14 cellular contexts compared by ENCODE assay signal in the genomic region with DNA sequence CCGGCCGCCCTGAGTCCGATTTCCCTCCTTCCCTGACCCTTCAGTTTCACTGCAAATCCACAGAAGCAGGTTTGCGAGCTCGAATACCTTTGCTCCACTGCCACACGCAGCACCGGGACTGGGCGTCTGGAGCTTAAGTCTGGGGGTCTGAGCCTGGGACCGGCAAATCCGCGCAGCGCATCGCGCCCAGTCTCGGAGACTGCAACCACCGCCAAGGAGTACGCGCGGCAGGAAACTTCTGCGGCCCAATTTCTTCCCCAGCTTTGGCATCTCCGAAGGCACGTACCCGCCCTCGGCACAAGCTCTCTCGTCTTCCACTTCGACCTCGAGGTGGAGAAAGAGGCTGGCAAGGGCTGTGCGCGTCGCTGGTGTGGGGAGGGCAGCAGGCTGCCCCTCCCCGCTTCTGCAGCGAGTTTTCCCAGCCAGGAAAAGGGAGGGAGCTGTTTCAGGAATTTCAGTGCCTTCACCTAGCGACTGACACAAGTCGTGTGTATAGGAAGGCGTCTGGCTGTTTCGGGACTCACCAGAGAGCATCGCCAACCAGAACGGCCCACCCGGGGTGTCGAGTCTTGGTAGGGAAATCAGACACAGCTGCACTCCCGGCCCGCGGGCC. TPM values are rescaled to one million over a fixed set of nuclear protein-coding genes. Genes with fewer than 3 reads are reported as not detected.
DNase-seq lines count a peak whose midpoint lies in the region; ATAC-seq and TF ChIP-seq lines count a peak whose summit lies in the region.
"Had no signal": no experiment of that assay in that cellular context is flagged by ENCODE, and none has a peak within 500 bp of the region (broad histone marks: within the 10 kb centered on the region; RNA-seq: fewer than 3 reads in every experiment).

No MANE protein-coding gene starts in this region.

- peaks cover 52% of the 10 kb centered on the region for H3K4me1 Mint-ChIP-seq in activated B cell treated with CpG ODN at 0.5 μM for 24 hours
- H3K4me1 Mint-ChIP-seq in glutamatergic neuron (ENCODE audit: low read depth, unreplicated experiment): peaks cover 5% of the 10 kb centered on the region
- peaks cover 43% of the 10 kb centered on the region for H3K4me1 Mint-ChIP-seq in osteocyte (ENCODE audit: unreplicated experiment)
- H3K4me1 Mint-ChIP-seq in Caco-2 (ENCODE audit: low read depth, unreplicated experiment): no peaks in the 10 kb centered on the region

- H3K9me3 Mint-ChIP-seq in activated B cell treated with CpG ODN at 0.5 μM for 24 hours (no peaks in the 10 kb centered on the region), glutamatergic neuron (ENCODE audit: unreplicated experiment) (peaks cover 19% of the 10 kb centered on the region), osteocyte (ENCODE audit: unreplicated experiment) (no peaks in the 10 kb centered on the region), Caco-2 (ENCODE audit: unreplicated experiment) (no peaks in the 10 kb centered on the region)

- TF ChIP-seq CTCF in activated B cell treated with CpG ODN at 0.5 μM for 24 hours (IDR thresholded peaks at IDR 0.05): no peak
- no peak for TF ChIP-seq CTCF in glutamatergic neuron (IDR thresholded peaks at IDR 0.05; ENCODE audit: partially characterized antibody, unreplicated experiment)
- no peak for TF ChIP-seq CTCF in osteocyte (IDR thresholded peaks at IDR 0.05)
- no peak for TF ChIP-seq CTCF in Caco-2 (IDR thresholded peaks at IDR 0.05; ENCODE audit: insufficient read depth in 1 of 2, low read depth in 1 of 2, low read length in 1 of 2, severe bottlenecking in 1 of 2, unreplicated experiment in 1 of 2)

- H3K36me3 ChIP-seq in Caco-2 (ENCODE audit: control insufficient read depth, insufficient read depth, low read length): no peaks in the 10 kb centered on the region

- CTCF ChIA-PET in activated B cell treated with CpG ODN at 0.5 μM for 24 hours (lab: Charles Lee): no interaction called here
- CTCF ChIA-PET in Caco-2 (lab: Charles Lee): no interaction called here

- ATAC-seq in activated B cell treated with CpG ODN at 0.5 μM for 24 hours (ENCODE audit: low read depth): no peak
- no peak for ATAC-seq in GM21786 (IDR thresholded peaks at IDR 0.05; ENCODE audit: unreplicated experiment)
- ATAC-seq in GM18909 (IDR thresholded peaks at IDR 0.05; ENCODE audit: poor library complexity, unreplicated experiment): no peak
- ATAC-seq: left lobe of liver, PC-3 had no signal

- no peaks in the 10 kb centered on the region for H3K27me3 ChIP-seq in Caco-2 (replicated peaks; ENCODE audit: control insufficient read depth, insufficient read depth, low read length)

- DNase-seq in ELF-1 (ENCODE audit: low read depth, low spot score): peak; percentile 67
- no peak for DNase-seq in activated B cell treated with CpG ODN at 0.5 μM for 24 hours
- peak; percentile 25 for DNase-seq in glutamatergic neuron
- no peak for DNase-seq in osteocyte (ENCODE audit: extremely low spot score, unreplicated experiment)
- DNase-seq in Caco-2: no peak
- no peak for DNase-seq in stimulated activated naive CD4-positive, alpha-beta T cell (lab: John Stamatoyannopoulos, UW)
- DNase-seq: COR-L47, Kasumi-1, NCI-H2171, PC-3 had no signal

- no peak overlapping the region for H3K27ac Mint-ChIP-seq in activated B cell treated with CpG ODN at 0.5 μM for 24 hours
- H3K27ac Mint-ChIP-seq in glutamatergic neuron (ENCODE audit: unreplicated experiment): no peak overlapping the region
- H3K27ac Mint-ChIP-seq in osteocyte (ENCODE audit: unreplicated experiment): peak overlapping the region; percentile 50
- no peak overlapping the region for H3K27ac Mint-ChIP-seq in Caco-2 (ENCODE audit: unreplicated experiment)

- H3K4me1 ChIP-seq in Caco-2: no peaks in the 10 kb centered on the region; the same call in 1 of the 2 replicates

- no TSS peak for BruUV-seq in Caco-2 (replicated peaks; lab: Mats Ljungman, UMichigan)

- no peaks in the 10 kb centered on the region for H3K9me3 ChIP-seq in Caco-2

- intact Hi-C loops in activated B cell treated with CpG ODN at 0.5 μM for 24 hours (cut with micrococcal nuclease) (loop anchor here (5.0 to 10.0 kb wide), 3 partner anchors 62 to 202 kb away; a partner anchor contains a TSS), Caco-2 (cut with micrococcal nuclease; ENCODE audit: unreplicated experiment) (no loop called here)

- peak overlapping the region; percentile 28 for H3K4me3 Mint-ChIP-seq in activated B cell treated with CpG ODN at 0.5 μM for 24 hours
- peak overlapping the region; percentile 81 for H3K4me3 Mint-ChIP-seq in glutamatergic neuron (ENCODE audit: unreplicated experiment)
- peak overlapping the region; percentile 38 for H3K4me3 Mint-ChIP-seq in osteocyte (ENCODE audit: unreplicated experiment)
- H3K4me3 Mint-ChIP-seq in Caco-2 (ENCODE audit: unreplicated experiment): no peak overlapping the region

- POLR2A ChIA-PET in activated B cell treated with CpG ODN at 0.5 μM for 24 hours (lab: Charles Lee) (no interaction called here), Caco-2 (lab: Charles Lee) (no interaction called here)

- no peak overlapping the region for H3K4me3 ChIP-seq in Caco-2 (ENCODE audit: low read depth, low read length)

- H3K36me3 Mint-ChIP-seq in activated B cell treated with CpG ODN at 0.5 μM for 24 hours (ENCODE audit: low read depth): no peaks in the 10 kb centered on the region
- peaks cover 4% of the 10 kb centered on the region for H3K36me3 Mint-ChIP-seq in glutamatergic neuron (ENCODE audit: unreplicated experiment)
- H3K36me3 Mint-ChIP-seq in osteocyte (ENCODE audit: unreplicated experiment): peaks cover 31% of the 10 kb centered on the region
- no peaks in the 10 kb centered on the region for H3K36me3 Mint-ChIP-seq in Caco-2 (ENCODE audit: insufficient read depth, unreplicated experiment)

- H3K27me3 Mint-ChIP-seq in activated B cell treated with CpG ODN at 0.5 μM for 24 hours (peaks cover 66% of the 10 kb centered on the region), glutamatergic neuron (ENCODE audit: unreplicated experiment) (peaks cover 42% of the 10 kb centered on the region), osteocyte (ENCODE audit: unreplicated experiment) (no peaks in the 10 kb centered on the region), Caco-2 (ENCODE audit: insufficient read depth, unreplicated experiment) (peaks cover 6% of the 10 kb centered on the region)

RNA-seq across cellular contexts. Expression of a gene that starts 4.6 kb away (rescaled TPM):
- total RNA-seq in activated B cell treated with CpG ODN at 0.5 μM for 24 hours (not detected in 2 replicates), glutamatergic neuron (ENCODE audit: unreplicated experiment) (0.56 TPM), osteocyte (42.8 and 45.9 TPM in 2 replicates), Caco-2 (2022) (0.88 and 1.9 TPM in 2 replicates)
- total RNA-seq: left lobe of liver; T-helper 2 cell treated with Interferon-gamma antibody and Interleukin-4, amounts not matched to agents 100 ng/mL and 5 ng/mL, for 36 hours had no signal

Comparison
In these comparisons a context has a peak if more than half of its experiments do, and no peak if none do; other contexts are left out.
1. DNase-seq: peak in ELF-1 (single experiment) and glutamatergic neuron (single experiment); none in activated B cell treated with CpG ODN at 0.5 μM for 24 hours (single experiment), osteocyte (single experiment), Caco-2 (0 of 2) and stimulated activated naive CD4-positive, alpha-beta T cell (0 of 6).
2. RNA of a gene that starts 4.6 kb away (total RNA-seq): 42.8 to 45.9 TPM in osteocyte; 0.88 to 1.9 TPM in Caco-2, 0.56 TPM in glutamatergic neuron (single experiment) and not detected in activated B cell treated with CpG ODN at 0.5 μM for 24 hours; every median in the first group is over 10 times any median in the second.